In the genomic region with DNA sequence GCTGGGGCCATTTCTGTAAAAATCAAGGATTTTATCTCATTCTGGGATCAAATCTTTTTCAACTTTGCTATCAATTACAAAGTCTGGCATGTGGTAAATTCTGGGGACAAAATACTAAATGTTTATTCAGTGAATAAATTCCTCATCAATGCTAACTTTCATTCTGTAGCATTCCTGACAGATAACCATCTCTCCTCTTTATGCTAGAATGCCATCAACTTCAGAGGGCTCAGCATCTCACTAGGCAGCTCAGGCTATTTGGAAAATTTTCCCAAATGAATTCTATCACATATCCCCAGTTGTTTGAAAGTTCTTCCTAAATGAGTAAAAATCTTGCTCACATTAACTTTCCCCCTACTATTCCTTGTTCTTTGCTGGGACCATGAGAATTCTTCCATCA, we compare ENCODE assay signal across 25 cellular contexts.
"Had no signal": no experiment of that assay in that cellular context is flagged by ENCODE, and none has a peak within 500 bp of the region (broad histone marks: within the 10 kb centered on the region; RNA-seq: fewer than 3 reads in every experiment).

No MANE protein-coding gene starts in this region.

- H3K36me3 ChIP-seq: neural progenitor cell, ovary, right lobe of liver, sigmoid colon, suprapubic skin, tibial artery, transverse colon, vagina had no signal

- H3K4me2 ChIP-seq: neural progenitor cell had no signal

- H3K27me3 ChIP-seq: neural progenitor cell, ovary, right lobe of liver, sigmoid colon, suprapubic skin, testis, tibial artery, transverse colon, vagina had no signal

- H3K27ac ChIP-seq: neural progenitor cell, ovary, parathyroid adenoma, psoas muscle, right lobe of liver, sigmoid colon, suprapubic skin, testis, tibial artery, transverse colon, vagina had no signal

- H3K79me2 ChIP-seq: parathyroid adenoma had no signal

- H3K4me3 ChIP-seq: neural progenitor cell, ovary, psoas muscle, right lobe of liver, sigmoid colon, suprapubic skin, testis, tibial artery, transverse colon, vagina had no signal

- H2AFZ ChIP-seq: neural progenitor cell, parathyroid adenoma had no signal

- H3K4me1 ChIP-seq: neural progenitor cell, parathyroid adenoma, psoas muscle, right lobe of liver, sigmoid colon, testis, tibial artery, transverse colon, vagina had no signal

- H3K9ac ChIP-seq: neural progenitor cell, parathyroid adenoma had no signal

- DNase-seq: naive thymus-derived CD8-positive, alpha-beta T cell; nephron progenitor cell; occipital lobe; ovary; posterior cingulate gyrus; psoas muscle; right cardiac atrium; right lobe of liver; sigmoid colon; small intestine; stimulated activated CD4-positive, alpha-beta T cell treated with anti-CD3 and anti-CD28 coated beads, Interleukin-1b, Interleukin-23, amount 100 ng/mL, for 48 hours; stimulated activated CD4-positive, alpha-beta T cell treated with anti-CD3 and anti-CD28 coated beads, Interleukin-4, amount 100 ng/mL, for 1 hour; stimulated activated CD4-positive, alpha-beta T cell treated with anti-CD3 and anti-CD28 coated beads, Interleukin-4, amount 100 ng/mL, for 4 hours; stimulated activated CD8-positive, alpha-beta memory T cell treated with anti-CD3 and anti-CD28 coated beads, Interleukin-4, amount 100 ng/mL, for 48 hours; stimulated activated naive CD4-positive, alpha-beta T cell; stimulated activated naive CD8-positive, alpha-beta T cell treated with anti-CD3 and anti-CD28 coated beads, Interleukin-15, amount 100 ng/mL, for 72 hours; stimulated activated naive CD8-positive, alpha-beta T cell treated with anti-CD3 and anti-CD28 coated beads, Interleukin-15, Interleukin-2, amounts not matched to agents 100 U/mL and 50 U/mL, for 24 hours; substantia nigra; testis; tibial artery; transverse colon had no signal

- H3K9me3 ChIP-seq: ovary, psoas muscle, right lobe of liver, sigmoid colon, suprapubic skin, testis, tibial artery, transverse colon, vagina had no signal
